Comparison of ENCODE assay signal across 1 cellular context in genomic region chr1:116508090-116508983, GRCh38.
TF ChIP-seq lines count a peak whose summit lies in the region.

No MANE protein-coding gene starts in this region.

TF ChIP-seq in K562, 482 proteins besides CTCF, POLR2A, EP300 and RAD21 (continued from another document):
- TF ChIP-seq C11orf30 (IDR thresholded peaks at IDR 0.05; ENCODE audit: low read depth), result 0 out of 2 replicates have a peak, but pooled peaks have one; percentile 35
- no peak for TF ChIP-seq SPI1 (IDR thresholded peaks at IDR 0.05; ENCODE audit: borderline replicate concordance, low read depth, low read length)
- TF ChIP-seq NR2C2 (CRISPR knock-in tag; IDR thresholded peaks at IDR 0.05), result no peak
- TF ChIP-seq NR2C2 (tag; IDR thresholded peaks at IDR 0.05), result 0 out of 2 replicates have a peak, but pooled peaks have one; percentile 13
- TF ChIP-seq ELF2 (CRISPR knock-in tag; IDR thresholded peaks at IDR 0.05), result no peak
